In genomic region chr19:31350693-31351211, GRCh38 we compare ENCODE assay signal across 8 cellular contexts. TPM values are rescaled to one million over a fixed set of nuclear protein-coding genes. Genes with fewer than 3 reads are reported as not detected.
DNase-seq lines count a peak whose midpoint lies in the region; ATAC-seq and TF ChIP-seq lines count a peak whose summit lies in the region.

No MANE protein-coding gene starts in this region.

- TF ChIP-seq CTCF in right lobe of liver (IDR thresholded peaks at IDR 0.05) (no peak), OCI-LY7 (conservative IDR thresholded peaks at IDR 0.05; ENCODE audit: low read length) (no peak)

- H3K4me3 ChIP-seq in right lobe of liver (peak overlapping the region; percentile 61 to 74 (median 63)), OCI-LY7 (ENCODE audit: low read depth, low read length, poor library complexity, severe bottlenecking) (no peak overlapping the region)

- 0% methylated on average over 10 of the region's 66 CpGs for WGBS in right lobe of liver (ENCODE audit: insufficient coverage, low coverage, low lambda C conversion rate, missing lambda C conversion rate)

- H3K36me3 ChIP-seq in right lobe of liver: no peaks in the 10 kb centered on the region
- no peaks in the 10 kb centered on the region for H3K36me3 ChIP-seq in OCI-LY7 (ENCODE audit: insufficient read depth, low read length)

- H3K27ac Mint-ChIP-seq in activated CD4-positive, alpha-beta T cell treated with anti-CD3 and anti-CD28 coated beads for 36 hours: no peak overlapping the region
- no peak overlapping the region for H3K27ac Mint-ChIP-seq in T-cell
- peak overlapping the region in 1 of 2 donors; percentile 90 for H3K27ac Mint-ChIP-seq in effector memory CD8-positive, alpha-beta T cell

- no peak overlapping the region for H3K4me2 ChIP-seq in OCI-LY7 (ENCODE audit: low read length)

- H3K9me3 ChIP-seq in right lobe of liver (no peaks in the 10 kb centered on the region), OCI-LY7 (ENCODE audit: low read length) (no peaks in the 10 kb centered on the region)

- CTCF ChIA-PET in activated CD4-positive, alpha-beta T cell treated with anti-CD3 and anti-CD28 coated beads for 36 hours (lab: Charles Lee): interaction anchor here (0.6 kb wide), 1 partner anchor 22 kb away, joined by 3 read pairs; no protein-coding TSS in a partner anchor
- CTCF ChIA-PET in T-cell (lab: Charles Lee) (no interaction called here), OCI-LY7 (lab: Charles Lee; ENCODE audit: unreplicated experiment) (no interaction called here)

- H3K9me2 ChIP-seq in OCI-LY7 (ENCODE audit: insufficient read depth, low read length): no peaks in the 10 kb centered on the region

- H3K36me3 Mint-ChIP-seq in activated CD4-positive, alpha-beta T cell treated with anti-CD3 and anti-CD28 coated beads for 36 hours (ENCODE audit: low read depth): no peaks in the 10 kb centered on the region
- H3K36me3 Mint-ChIP-seq in T-cell: no peaks in the 10 kb centered on the region
- peaks cover 11% of the 10 kb centered on the region for H3K36me3 Mint-ChIP-seq in effector memory CD8-positive, alpha-beta T cell (ENCODE audit: insufficient read depth)

- no TSS peak for BruUV-seq in OCI-LY7 (replicated peaks; lab: Mats Ljungman, UMichigan)

- H3K4me1 Mint-ChIP-seq in activated CD4-positive, alpha-beta T cell treated with anti-CD3 and anti-CD28 coated beads for 36 hours: peaks cover 39% of the 10 kb centered on the region
- H3K4me1 Mint-ChIP-seq in T-cell: peaks cover 37 to 51% (median 50%) of the 10 kb centered on the region in 3 donors
- peaks cover 45 to 49% of the 10 kb centered on the region in 2 donors for H3K4me1 Mint-ChIP-seq in effector memory CD8-positive, alpha-beta T cell (ENCODE audit: low read depth in 2 of 2)

- intact Hi-C loops in activated CD4-positive, alpha-beta T cell treated with anti-CD3 and anti-CD28 coated beads for 36 hours (cut with DNase I, micrococcal nuclease): loop anchor here (1.0 to 10.0 kb wide), 4 partner anchors 136 to 1823 kb away; partner anchors contain the start of gene VSTM2B (in 1 of the 2)
- intact Hi-C loops in right lobe of liver (cut with DNase I) (no loop called here), OCI-LY7 (cut with micrococcal nuclease; ENCODE audit: unreplicated experiment) (no loop called here)

- peak overlapping the region; percentile 58 to 80 (median 68) for H3K27ac ChIP-seq in right lobe of liver
- H3K27ac ChIP-seq in OCI-LY7 (ENCODE audit: low read depth, low read length, poor library complexity, severe bottlenecking): no peak overlapping the region

- H3K4me1 ChIP-seq in right lobe of liver (peaks cover 0 to 16% (median 0%) of the 10 kb centered on the region in 4 donors), OCI-LY7 (ENCODE audit: insufficient read depth, low read length, poor library complexity, severe bottlenecking) (no peaks in the 10 kb centered on the region)

- peak; percentile 23 for ATAC-seq in activated CD4-positive, alpha-beta T cell treated with anti-CD3 and anti-CD28 coated beads for 36 hours
- peak; percentile 8 to 43 (median 26) for ATAC-seq in T-cell (replicated peaks in 1 of 4)
- peak; percentile 25 for ATAC-seq in effector memory CD8-positive, alpha-beta T cell (replicated peaks)
- ATAC-seq in right lobe of liver: peak; percentile 39 to 64 (median 53)
- ATAC-seq in HG03457 (IDR thresholded peaks at IDR 0.05; ENCODE audit: unreplicated experiment): no peak

- peaks cover 62% of the 10 kb centered on the region for H3K27me3 Mint-ChIP-seq in activated CD4-positive, alpha-beta T cell treated with anti-CD3 and anti-CD28 coated beads for 36 hours
- H3K27me3 Mint-ChIP-seq in T-cell: peaks cover 51 to 71% of the 10 kb centered on the region in 2 donors
- H3K27me3 Mint-ChIP-seq in effector memory CD8-positive, alpha-beta T cell: peaks cover 65 to 77% of the 10 kb centered on the region in 2 donors

- peaks cover 0 to 21% of the 10 kb centered on the region in 2 donors for H3K27me3 ChIP-seq in right lobe of liver

- H3K9me3 Mint-ChIP-seq in activated CD4-positive, alpha-beta T cell treated with anti-CD3 and anti-CD28 coated beads for 36 hours (ENCODE audit: low read depth): no peaks in the 10 kb centered on the region
- H3K9me3 Mint-ChIP-seq in T-cell: no peaks in the 10 kb centered on the region
- no peaks in the 10 kb centered on the region for H3K9me3 Mint-ChIP-seq in effector memory CD8-positive, alpha-beta T cell

- POLR2A ChIA-PET in activated CD4-positive, alpha-beta T cell treated with anti-CD3 and anti-CD28 coated beads for 36 hours (lab: Charles Lee): no interaction called here
- POLR2A ChIA-PET in T-cell (lab: Charles Lee): interaction anchor here in 1 of 2 donors (0.6 kb wide), 1 partner anchor 11 kb away, joined by 3 read pairs; no protein-coding TSS in a partner anchor
- POLR2A ChIA-PET in OCI-LY7 (lab: Charles Lee): no interaction called here

- no peaks in the 10 kb centered on the region for H3K79me2 ChIP-seq in OCI-LY7 (ENCODE audit: insufficient read depth, low read depth, low read length)

- H3K4me3 Mint-ChIP-seq in activated CD4-positive, alpha-beta T cell treated with anti-CD3 and anti-CD28 coated beads for 36 hours: peak overlapping the region; percentile 80
- H3K4me3 Mint-ChIP-seq in T-cell: peak overlapping the region; percentile 82 to 97 (median 94)
- H3K4me3 Mint-ChIP-seq in effector memory CD8-positive, alpha-beta T cell: peak overlapping the region; percentile 85 to 91

- no peaks in the 10 kb centered on the region for H4K20me1 ChIP-seq in OCI-LY7 (ENCODE audit: insufficient read depth, low read length)

- peak; percentile 58 for DNase-seq in activated CD4-positive, alpha-beta T cell treated with anti-CD3 and anti-CD28 coated beads for 36 hours
- no peak for DNase-seq in activated CD4-positive, alpha-beta T cell treated with anti-CD3 and anti-CD28 coated beads, Interleukin-2, amount 50 U/mL, for 4 hours
- DNase-seq in T-cell (peak in 1 of 34 experiments; percentile 13), right lobe of liver (peak; percentile 55 to 65 (median 57)), superior temporal gyrus (ENCODE audit: extremely low spot score) (peak; percentile 26), OCI-LY7 (ENCODE audit: low spot score) (no peak)
- DNase-seq in effector memory CD8-positive, alpha-beta T cell: no peak

- TF ChIP-seq POLR2A in right lobe of liver (IDR thresholded peaks at IDR 0.05): no peak

- no peak overlapping the region for H2AFZ ChIP-seq in OCI-LY7 (ENCODE audit: low read length)

RNA-seq across cellular contexts. Expression of gene TSHZ3, which starts 1.5 kb away (rescaled TPM):
- total RNA-seq in activated CD4-positive, alpha-beta T cell treated with anti-CD3 and anti-CD28 coated beads for 36 hours: 1 to 10 TPM in 1 of 2 experiments, under 1 TPM in 1; 0.85 to 1.6 TPM
- total RNA-seq in T-cell: 1 to 10 TPM in 1 of 5 donors, under 1 TPM in 4; 0.18 to 1.4 (median 0.54) TPM
- 1 to 10 TPM; 1.2 to 1.6 (median 1.3) TPM for total RNA-seq in right lobe of liver
- total RNA-seq in OCI-LY7 (2014; rRNA removed; shearing (Covaris generic)): not detected in 2 replicates
- not detected in 2 replicates for total RNA-seq in OCI-LY7 (2022)

Comparison
In these comparisons a context has a peak if more than half of its experiments do, and no peak if none do; other contexts are left out.
1. DNase-seq: peak in activated CD4-positive, alpha-beta T cell treated with anti-CD3 and anti-CD28 coated beads for 36 hours (single experiment), right lobe of liver (3 of 3) and superior temporal gyrus (single experiment); none in activated CD4-positive, alpha-beta T cell treated with anti-CD3 and anti-CD28 coated beads, Interleukin-2, amount 50 U/mL, for 4 hours (0 of 2), effector memory CD8-positive, alpha-beta T cell (0 of 3) and OCI-LY7 (single experiment).
2. intact Hi-C loops: an anchor here in activated CD4-positive, alpha-beta T cell treated with anti-CD3 and anti-CD28 coated beads for 36 hours (1.0 to 10.0 kb wide); none called in right lobe of liver and OCI-LY7.
3. Peak in every context shown above with its lines, with median percentiles within 50 percentile points of each other: H3K4me3 Mint-ChIP-seq.